In the genomic region with DNA sequence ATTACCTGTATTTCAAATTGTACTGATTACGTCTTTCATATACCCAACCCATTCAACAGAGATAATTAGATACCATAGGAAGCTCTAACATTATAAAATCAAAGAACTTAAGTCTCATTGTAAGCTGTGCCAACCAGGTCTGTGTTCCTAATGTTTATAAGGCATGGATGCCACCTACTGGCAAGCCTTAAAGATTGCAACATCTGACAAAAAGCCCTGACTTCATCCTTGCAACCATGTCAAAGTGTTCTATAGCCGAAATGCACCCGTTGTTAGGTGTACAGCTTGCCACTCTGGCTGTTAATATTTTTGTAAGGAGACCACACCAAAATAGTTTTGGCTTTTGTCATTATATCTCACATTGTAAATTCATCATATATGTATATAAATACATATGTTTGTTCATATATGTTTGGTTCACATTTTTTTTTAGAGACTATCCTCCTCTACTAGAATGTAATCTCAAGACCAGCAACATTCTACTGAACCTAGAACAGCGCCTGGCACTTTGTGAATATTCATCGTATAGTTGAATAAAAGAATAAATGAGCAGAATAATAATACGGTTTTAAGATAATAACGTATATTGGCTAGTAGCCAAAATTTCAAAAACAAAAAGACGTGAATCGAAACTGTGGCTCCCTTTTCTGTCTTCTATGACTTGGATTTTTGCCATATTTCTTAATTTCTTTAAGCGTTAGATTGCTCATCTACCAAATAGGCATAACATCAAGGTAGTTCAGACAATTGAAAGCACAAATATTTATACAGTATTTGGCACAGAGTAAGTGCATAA, we compare ENCODE assay signal across 8 cellular contexts.
DNase-seq lines count a peak whose midpoint lies in the region; ATAC-seq and TF ChIP-seq lines count a peak whose summit lies in the region.

No MANE protein-coding gene starts in this region.

- H3T11ph ChIP-seq in H9 (ENCODE audit: low read length), result no peak overlapping the region

- H4K20me1 ChIP-seq in H9 (ENCODE audit: control insufficient read depth, insufficient read depth, insufficient read length) (no peaks in the 10 kb centered on the region), smooth muscle cell (ENCODE audit: low read depth) (no peaks in the 10 kb centered on the region)

- H3K9me3 ChIP-seq in H9 (ENCODE audit: control insufficient read depth, low read depth, low read length) (no peaks in the 10 kb centered on the region), ascending aorta (no peaks in the 10 kb centered on the region), right cardiac atrium (ENCODE audit: control insufficient read depth, low read length) (no peaks in the 10 kb centered on the region), smooth muscle cell (replicated peaks; ENCODE audit: low read depth) (no peaks in the 10 kb centered on the region)

- WGBS in H9 (ENCODE audit: extremely low coverage, insufficient read length, low lambda C conversion rate), result 100% methylated on average over 1 of the region's 10 CpGs
- WGBS in right cardiac atrium, result 27% methylated on average over 10 of the region's 10 CpGs
- WGBS in smooth muscle cell (ENCODE audit: low lambda C conversion rate), result 67% methylated on average over 10 of the region's 10 CpGs

- no peak overlapping the region for H2BK5ac ChIP-seq in H9 (ENCODE audit: insufficient read length, low read length)

- no peak overlapping the region for H2BK12ac ChIP-seq in H9 (ENCODE audit: insufficient read length, low read depth, low read length)

- H3K14ac ChIP-seq in H9 (ENCODE audit: insufficient read depth, low read length), result no peak overlapping the region

- H3K18ac ChIP-seq in H9 (ENCODE audit: insufficient read length, low read depth, low read length), result no peak overlapping the region

- no peak overlapping the region for H2BK20ac ChIP-seq in H9 (ENCODE audit: low read depth, low read length, poor library complexity, severe bottlenecking)

- H3K36me3 Mint-ChIP-seq in H9 (ENCODE audit: insufficient read depth in 1 of 3, low read depth in 3 of 3), result peaks cover 0 to 5% (median 0%) of the 10 kb centered on the region in 3 experiments; a peak in 1 of 7 replicates

- H3K4me3 ChIP-seq in ascending aorta, result no peak overlapping the region
- H3K4me3 ChIP-seq in right cardiac atrium (ENCODE audit: low read length), result no peak overlapping the region
- no peak overlapping the region for H3K4me3 ChIP-seq in smooth muscle cell

- no peak overlapping the region for H3K4me3 Mint-ChIP-seq in H9

- H3K79me2 ChIP-seq in H9 (ENCODE audit: insufficient read depth, low read length), result no peaks in the 10 kb centered on the region
- no peaks in the 10 kb centered on the region for H3K79me2 ChIP-seq in smooth muscle cell (ENCODE audit: low read depth)

- TF ChIP-seq CTCF in 22Rv1 (IDR thresholded peaks at IDR 0.05) (peak; percentile 86), H9 (conservative IDR thresholded peaks at IDR 0.05) (peak; percentile 92), LNCAP (IDR thresholded peaks at IDR 0.05) (peak; percentile 79), ascending aorta (IDR thresholded peaks at IDR 0.05) (peak; percentile 67 to 80 (median 70)), smooth muscle cell (IDR thresholded peaks at IDR 0.05; ENCODE audit: borderline replicate concordance, insufficient read depth, poor library complexity, severe bottlenecking) (peak; percentile 79)

- peaks cover 0 to 2% of the 10 kb centered on the region in 2 experiments; a peak in 2 of 4 replicates for H3K4me1 Mint-ChIP-seq in H9

- no peak overlapping the region for H3K27ac Mint-ChIP-seq in H9

- no peak overlapping the region for H3K56ac ChIP-seq in H9 (ENCODE audit: insufficient read length, low read depth, low read length)

- H4K8ac ChIP-seq in H9 (replicated peaks; ENCODE audit: insufficient read length, low read depth, low read length), result no peak overlapping the region

- no peak overlapping the region for H4K5ac ChIP-seq in H9 (ENCODE audit: insufficient read length, low read depth, low read length)

- no peak overlapping the region for H2BK15ac ChIP-seq in H9 (ENCODE audit: low read depth, low read length)

- H3K4ac ChIP-seq in H9 (ENCODE audit: low read depth, low read length), result no peak overlapping the region

- no peaks in the 10 kb centered on the region for H3K79me1 ChIP-seq in H9 (ENCODE audit: insufficient read depth, low read depth, low read length, poor library complexity, severe bottlenecking)

- H3K27me3 ChIP-seq in H9 (ENCODE audit: insufficient read depth, low read length) (no peaks in the 10 kb centered on the region), ascending aorta (no peaks in the 10 kb centered on the region), right cardiac atrium (ENCODE audit: control insufficient read depth, insufficient read depth) (no peaks in the 10 kb centered on the region), smooth muscle cell (ENCODE audit: low read depth) (no peaks in the 10 kb centered on the region)

- H3K27ac ChIP-seq in 22Rv1 (no peak overlapping the region), H9 (ENCODE audit: insufficient read length, low read depth, low read length) (no peak overlapping the region), ascending aorta (no peak overlapping the region), right cardiac atrium (ENCODE audit: low read length) (no peak overlapping the region), smooth muscle cell (ENCODE audit: low read depth) (no peak overlapping the region)

- peak; percentile 81 to 84 for ATAC-seq in right cardiac atrium

- H3K4me1 ChIP-seq in H9 (ENCODE audit: insufficient read depth, low read length), result no peaks in the 10 kb centered on the region
- peaks cover 0 to 2% of the 10 kb centered on the region in 2 donors for H3K4me1 ChIP-seq in ascending aorta
- H3K4me1 ChIP-seq in right cardiac atrium (ENCODE audit: control insufficient read depth, insufficient read depth, low read length), result no peaks in the 10 kb centered on the region
- no peaks in the 10 kb centered on the region for H3K4me1 ChIP-seq in smooth muscle cell (ENCODE audit: low read depth)

- H3K4me2 ChIP-seq in H9 (ENCODE audit: insufficient read depth, insufficient read length, low read length) (no peak overlapping the region), smooth muscle cell (no peak overlapping the region)

- no peak overlapping the region for H2AK5ac ChIP-seq in H9 (ENCODE audit: insufficient read length, low read length)

- no peaks in the 10 kb centered on the region for H3K27me3 Mint-ChIP-seq in H9 (ENCODE audit: low read depth)

- H3K9me3 Mint-ChIP-seq in H9, result peaks cover 0 to 7% of the 10 kb centered on the region in 2 experiments; a peak in 2 of 5 replicates

- no peak overlapping the region for H3K23ac ChIP-seq in H9 (ENCODE audit: insufficient read length, low read depth, low read length)

- peak; percentile 48 for DNase-seq in GM04504 (ENCODE audit: low read depth)
- peak; percentile 40 for DNase-seq in H9
- DNase-seq in OCI-M2 (lab: John Stamatoyannopoulos, UW; ENCODE audit: unreplicated experiment), result peak; percentile 33
- no peak for DNase-seq in ascending aorta (ENCODE audit: low spot score in 2 of 2)
- DNase-seq in right cardiac atrium, result no peak
- DNase-seq in smooth muscle cell (lab: John Stamatoyannopoulos, UW; ENCODE audit: unreplicated experiment), result no peak

- H2AFZ ChIP-seq in H9 (ENCODE audit: low read length) (no peak overlapping the region), smooth muscle cell (ENCODE audit: low read depth) (peak overlapping the region; percentile 11)

- no peaks in the 10 kb centered on the region for H3F3A ChIP-seq in smooth muscle cell (ENCODE audit: low read depth)

- no peak overlapping the region for H2BK120ac ChIP-seq in H9 (ENCODE audit: low read depth, low read length, poor library complexity, severe bottlenecking)

- H3K36me3 ChIP-seq in ascending aorta, result no peaks in the 10 kb centered on the region
- no peaks in the 10 kb centered on the region for H3K36me3 ChIP-seq in smooth muscle cell (ENCODE audit: low read depth)

- H3K9ac ChIP-seq in H9 (ENCODE audit: extremely low read depth, insufficient read length, low read length), result no peak overlapping the region
- H3K9ac ChIP-seq in smooth muscle cell (ENCODE audit: low read depth), result no peak overlapping the region

- H4K91ac ChIP-seq in H9 (ENCODE audit: insufficient read length, low read depth, low read length), result no peak overlapping the region

- H3K23me2 ChIP-seq in H9 (ENCODE audit: insufficient read length, low read depth, low read length, poor library complexity, severe bottlenecking), result no peaks in the 10 kb centered on the region

- intact Hi-C loops in ascending aorta (cut with DNase I), result loop anchor here (1.0 kb wide), 1 partner anchor 67 kb away; no protein-coding TSS in a partner anchor
- intact Hi-C loops in right cardiac atrium (cut with DNase I), result loop anchor here in 2 of 4 donors (5.0 to 10.0 kb wide), 3 partner anchors 64 to 424 kb away; no protein-coding TSS in a partner anchor

Comparison
In these comparisons a context has a peak if more than half of its experiments do, and no peak if none do; other contexts are left out.
1. DNase-seq: peak in GM04504 (single experiment), H9 (single experiment) and OCI-M2 (single experiment); none in ascending aorta (0 of 2), right cardiac atrium (0 of 3) and smooth muscle cell (single experiment).
2. Peak in every context shown above with its lines, with median percentiles within 50 percentile points of each other: CTCF ChIP-seq.